ENCODE assay signal across 8 cellular contexts in the genomic region with DNA sequence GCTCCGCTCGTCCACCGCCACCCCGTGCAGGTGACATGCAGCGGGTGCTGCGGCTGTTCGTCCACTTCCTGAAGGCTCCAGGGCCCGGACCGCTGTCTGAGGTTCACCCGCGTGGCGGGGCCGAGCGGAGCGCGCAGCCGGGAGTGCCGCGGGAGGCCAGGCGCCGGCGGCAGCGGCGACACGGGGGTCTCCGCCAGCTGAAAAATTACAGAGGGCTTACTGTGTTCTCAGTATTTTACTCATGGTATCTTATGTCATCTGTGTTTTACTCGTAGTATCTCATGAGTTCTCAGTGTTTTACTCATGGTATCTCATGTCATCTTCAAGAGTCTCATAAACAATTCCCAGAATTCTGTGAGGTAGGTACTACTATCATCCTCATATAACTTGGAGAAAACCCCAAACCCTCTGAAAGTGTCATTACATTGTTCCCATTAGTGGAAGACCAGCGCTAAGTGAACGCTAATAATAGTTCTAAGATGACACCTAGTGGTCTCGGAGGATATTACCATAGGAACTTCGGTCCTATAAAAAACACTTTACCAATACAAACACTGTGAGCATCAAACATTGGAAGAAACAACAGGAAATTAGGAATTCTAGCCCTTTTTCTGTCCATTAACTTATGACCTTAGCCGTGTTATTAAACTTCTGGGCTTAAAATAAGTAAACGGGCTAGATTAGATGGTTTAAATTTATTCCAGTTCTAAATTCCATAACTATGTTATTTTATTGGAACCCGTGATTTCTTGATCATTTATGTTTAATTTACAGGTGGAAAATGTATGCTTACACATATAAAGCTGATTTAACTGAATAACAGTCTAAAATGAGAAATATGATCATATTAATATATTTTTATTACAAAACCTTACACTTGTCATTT. TPM values are rescaled to one million over a fixed set of nuclear protein-coding genes. Genes with fewer than 3 reads are reported as not detected.
DNase-seq lines count a peak whose midpoint lies in the region; ATAC-seq and TF ChIP-seq lines count a peak whose summit lies in the region.

No MANE protein-coding gene starts in this region.

- H3K36me3 Mint-ChIP-seq in activated naive CD8-positive, alpha-beta T cell treated with anti-CD3 and anti-CD28 coated beads, Interleukin-2, amount 50 U/mL, for 24 hours (ENCODE audit: low read depth): no peaks in the 10 kb centered on the region

- no peaks in the 10 kb centered on the region for H3K79me2 ChIP-seq in PC-3 (ENCODE audit: low read length)

- ATAC-seq in GM21619 (IDR thresholded peaks at IDR 0.05; ENCODE audit: unreplicated experiment): peak; percentile 84
- peak; percentile 92 for ATAC-seq in PC-3
- peak; percentile 75 for ATAC-seq in activated naive CD8-positive, alpha-beta T cell treated with anti-CD3 and anti-CD28 coated beads, Interleukin-2, amount 50 U/mL, for 24 hours

- no peak for TF ChIP-seq POLR2A in prostate gland (IDR thresholded peaks at IDR 0.05)

- H3K4me1 ChIP-seq in ES-I3 (ENCODE audit: insufficient read depth, low read length): no peaks in the 10 kb centered on the region
- no peaks in the 10 kb centered on the region for H3K4me1 ChIP-seq in PC-3 (ENCODE audit: insufficient read depth, low read length)
- peaks cover 8% of the 10 kb centered on the region for H3K4me1 ChIP-seq in cardiac muscle cell (ENCODE audit: low read depth)
- H3K4me1 ChIP-seq in prostate gland (replicated peaks): no peaks in the 10 kb centered on the region

- peaks cover 2% of the 10 kb centered on the region for H3K4me1 Mint-ChIP-seq in activated naive CD8-positive, alpha-beta T cell treated with anti-CD3 and anti-CD28 coated beads, Interleukin-2, amount 50 U/mL, for 24 hours

- DNase-seq in Jurkat, Clone E6-1 (ENCODE audit: low read depth, low spot score): peak; percentile 51
- DNase-seq in PC-3: peak; percentile 89
- peak; percentile 31 for DNase-seq in activated naive CD8-positive, alpha-beta T cell treated with anti-CD3 and anti-CD28 coated beads, Interleukin-2, amount 50 U/mL, for 24 hours
- DNase-seq in cardiac muscle cell (ENCODE audit: low read depth in 1 of 2, low spot score in 1 of 2): peak; percentile 83 to 84
- peak; percentile 50 for DNase-seq in prostate gland (ENCODE audit: low spot score)
- DNase-seq in occipital lobe (lab: John Stamatoyannopoulos, UW): no peak

- H2AFZ ChIP-seq in PC-3 (ENCODE audit: low read length): peak overlapping the region; percentile 98

- H3K27ac ChIP-seq in PC-3 (ENCODE audit: low read length): no peak overlapping the region
- H3K27ac ChIP-seq in cardiac muscle cell: no peak overlapping the region
- no peak overlapping the region for H3K27ac ChIP-seq in prostate gland

- intact Hi-C loops in PC-3 (cut with micrococcal nuclease): loop anchor here (1.0 to 5.0 kb wide), 3 partner anchors 62 to 324 kb away; partner anchors contain the start of genes ATG2B and GSKIP
- intact Hi-C loops in prostate gland (cut with DNase I): loop anchor here (5.0 kb wide), 2 partner anchors 127 to 322 kb away; no protein-coding TSS in a partner anchor

- H3K9ac ChIP-seq in ES-I3 (ENCODE audit: low read depth, low read length) (peak overlapping the region; percentile 33; the same call in 1 of the 2 replicates), PC-3 (ENCODE audit: low read length) (peak overlapping the region; percentile 16; the same call in 1 of the 2 replicates)

- POLR2A ChIA-PET in PC-3 (lab: Charles Lee; ENCODE audit: unreplicated experiment): no interaction called here

- no TSS peak for BruUV-seq in PC-3 (replicated peaks; lab: Mats Ljungman, UMichigan)

- peak overlapping the region; percentile 76 for H3K4me3 Mint-ChIP-seq in activated naive CD8-positive, alpha-beta T cell treated with anti-CD3 and anti-CD28 coated beads, Interleukin-2, amount 50 U/mL, for 24 hours

- no peaks in the 10 kb centered on the region for H3F3A ChIP-seq in PC-3 (ENCODE audit: low read length, unreplicated experiment)

- H3K36me3 ChIP-seq in ES-I3 (ENCODE audit: insufficient read depth, low read length) (no peaks in the 10 kb centered on the region), PC-3 (ENCODE audit: low read depth, low read length) (no peaks in the 10 kb centered on the region), cardiac muscle cell (no peaks in the 10 kb centered on the region), prostate gland (no peaks in the 10 kb centered on the region)

- no peaks in the 10 kb centered on the region for H3K9me3 Mint-ChIP-seq in activated naive CD8-positive, alpha-beta T cell treated with anti-CD3 and anti-CD28 coated beads, Interleukin-2, amount 50 U/mL, for 24 hours

- H3K4me3 ChIP-seq in Jurkat, Clone E6-1 (ENCODE audit: low read length): peak overlapping the region; percentile 27
- peak overlapping the region; percentile 71 for H3K4me3 ChIP-seq in PC-3 (ENCODE audit: low read length)
- H3K4me3 ChIP-seq in cardiac muscle cell: no peak overlapping the region
- H3K4me3 ChIP-seq in prostate gland: peak overlapping the region; percentile 14 to 19

- TF ChIP-seq CTCF in PC-3 (conservative IDR thresholded peaks at IDR 0.05; ENCODE audit: low read depth, low read length) (peak; percentile 92), cardiac muscle cell (IDR thresholded peaks at IDR 0.05; ENCODE audit: low read depth, low read length) (peak; percentile 64), prostate gland (IDR thresholded peaks at IDR 0.05) (peak; percentile 57 to 89 (median 82))

- H3K9me3 ChIP-seq in ES-I3 (ENCODE audit: control insufficient read depth, insufficient read depth, low read length) (no peaks in the 10 kb centered on the region), PC-3 (ENCODE audit: low read length) (no peaks in the 10 kb centered on the region), cardiac muscle cell (ENCODE audit: low read depth) (no peaks in the 10 kb centered on the region), prostate gland (no peaks in the 10 kb centered on the region)

- H3K27me3 ChIP-seq in PC-3 (ENCODE audit: low read length) (no peaks in the 10 kb centered on the region; the same call in 1 of the 2 replicates), cardiac muscle cell (no peaks in the 10 kb centered on the region), prostate gland (replicated peaks; ENCODE audit: insufficient read depth) (no peaks in the 10 kb centered on the region)

- no peaks in the 10 kb centered on the region for H3K9me2 ChIP-seq in PC-3 (replicated peaks; ENCODE audit: low read length)

- peak overlapping the region; percentile 97 for H3K4me2 ChIP-seq in PC-3 (ENCODE audit: low read length)

- WGBS in prostate gland: 5% methylated on average over 29 of the region's 34 CpGs

- peaks cover 3% of the 10 kb centered on the region for H3K27me3 Mint-ChIP-seq in activated naive CD8-positive, alpha-beta T cell treated with anti-CD3 and anti-CD28 coated beads, Interleukin-2, amount 50 U/mL, for 24 hours

- CTCF ChIA-PET in PC-3 (lab: Charles Lee): no interaction called here

- no peaks in the 10 kb centered on the region for H4K20me1 ChIP-seq in PC-3 (ENCODE audit: low read length)

- H3K27ac Mint-ChIP-seq in activated naive CD8-positive, alpha-beta T cell treated with anti-CD3 and anti-CD28 coated beads, Interleukin-2, amount 50 U/mL, for 24 hours: no peak overlapping the region

RNA-seq across cellular contexts. Expression of gene AK7, which starts 32.4 kb away (rescaled TPM):
- 1.2 TPM for polyA plus RNA-seq in Jurkat, Clone E6-1 (2012; ENCODE audit: insufficient read depth, insufficient read length)
- total RNA-seq in PC-3 (2014; rRNA removed) (0.29 TPM in 1 of 2 replicates, not detected in the other), cardiac muscle cell (5.6 and 7.6 TPM in 2 replicates), prostate gland (1 to 10 TPM; 3.3 to 4.0 TPM), occipital lobe (0.94 TPM)
- polyA plus RNA-seq in cardiac muscle cell: 4.1 and 7.2 TPM in 2 replicates
